1 cellular context compared by ENCODE assay signal in genomic region chr6:27752038-27752885, GRCh38.
TF ChIP-seq lines count a peak whose summit lies in the region.

No MANE protein-coding gene starts in this region.

TF ChIP-seq in HepG2, 621 proteins besides CTCF, POLR2A, EP300 and RAD21 (continued from another document and continues in another):
- peak; percentile 56; the same call in 1 of the 2 replicates for TF ChIP-seq RCOR2 (CRISPR knock-in tag; IDR thresholded peaks at IDR 0.05)
- no peak for TF ChIP-seq ZNF547 (CRISPR knock-in tag; IDR thresholded peaks at IDR 0.05)
- no peak for TF ChIP-seq ZNF530 (CRISPR knock-in tag; IDR thresholded peaks at IDR 0.05; ENCODE audit: low read depth)
- TF ChIP-seq ZNF556 (CRISPR knock-in tag; IDR thresholded peaks at IDR 0.05; ENCODE audit: borderline replicate concordance): no peak
- no peak for TF ChIP-seq CENPX (CRISPR knock-in tag; IDR thresholded peaks at IDR 0.05)
- TF ChIP-seq PAXIP1 (CRISPR knock-in tag; conservative IDR thresholded peaks at IDR 0.05): 0 out of 2 replicates have a peak, but pooled peaks have one; percentile 8
- TF ChIP-seq MTA3 (CRISPR knock-in tag; IDR thresholded peaks at IDR 0.05): no peak
- TF ChIP-seq ZNF710 (CRISPR knock-in tag; IDR thresholded peaks at IDR 0.05; ENCODE audit: borderline replicate concordance): no peak
- TF ChIP-seq CHD4 (IDR thresholded peaks at IDR 0.05; ENCODE audit: borderline replicate concordance, low read length): peak; percentile 87
- no peak for TF ChIP-seq ESRRA (CRISPR knock-in tag; IDR thresholded peaks at IDR 0.05; ENCODE audit: low read depth)
- no peak; the same call in 1 of the 2 replicates for TF ChIP-seq IRF2 (CRISPR knock-in tag; IDR thresholded peaks at IDR 0.05)
- no peak for TF ChIP-seq ZNF766 (CRISPR knock-in tag; IDR thresholded peaks at IDR 0.05; ENCODE audit: borderline replicate concordance)
- TF ChIP-seq, protein P1, sequence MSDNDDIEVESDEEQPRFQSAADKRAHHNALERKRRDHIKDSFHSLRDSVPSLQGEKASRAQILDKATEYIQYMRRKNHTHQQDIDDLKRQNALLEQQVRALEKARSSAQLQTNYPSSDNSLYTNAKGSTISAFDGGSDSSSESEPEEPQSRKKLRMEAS (IDR thresholded peaks at IDR 0.05): no peak; the same call in 1 of the 2 replicates
- peak; percentile 25; the same call in 1 of the 2 replicates for TF ChIP-seq ZNF350 (CRISPR knock-in tag; IDR thresholded peaks at IDR 0.05; ENCODE audit: borderline replicate concordance, low read depth)
- no peak for TF ChIP-seq FOSL1 (CRISPR knock-in tag; IDR thresholded peaks at IDR 0.05; ENCODE audit: borderline replicate concordance)
- no peak for TF ChIP-seq ISL2 (CRISPR knock-in tag; IDR thresholded peaks at IDR 0.05)
- TF ChIP-seq STAG1 (CRISPR knock-in tag; IDR thresholded peaks at IDR 0.05): peak; percentile 85
- TF ChIP-seq JARID2 (CRISPR knock-in tag; IDR thresholded peaks at IDR 0.05; ENCODE audit: insufficient replicate concordance): no peak
- TF ChIP-seq ZNF256 (CRISPR knock-in tag; conservative IDR thresholded peaks at IDR 0.05): no peak
- no peak for TF ChIP-seq FOXA1 (IDR thresholded peaks at IDR 0.05)
- TF ChIP-seq FOXA1 (CRISPR knock-in tag; IDR thresholded peaks at IDR 0.05): peak; percentile 41; the same call in 1 of the 2 replicates
- TF ChIP-seq E2F1 (CRISPR knock-in tag; IDR thresholded peaks at IDR 0.05): no peak
- TF ChIP-seq SOX6 (IDR thresholded peaks at IDR 0.05): no peak
- peak; percentile 45; the same call in 1 of the 2 replicates for TF ChIP-seq SOX6 (CRISPR knock-in tag; IDR thresholded peaks at IDR 0.05)
- TF ChIP-seq ZSCAN29 (CRISPR knock-in tag; conservative IDR thresholded peaks at IDR 0.05): no peak; the same call in none of the 2 replicates
- peak; percentile 94 for TF ChIP-seq ADNP (CRISPR knock-in tag; IDR thresholded peaks at IDR 0.05)
- no peak for TF ChIP-seq TCF12 (IDR thresholded peaks at IDR 0.05)
- TF ChIP-seq TCF12 (CRISPR knock-in tag; IDR thresholded peaks at IDR 0.05): no peak
- peak; percentile 81; the same call in 1 of the 2 replicates for TF ChIP-seq ZKSCAN8 (CRISPR knock-in tag; IDR thresholded peaks at IDR 0.05; ENCODE audit: borderline replicate concordance)
- no peak for TF ChIP-seq ZNF496 (CRISPR knock-in tag; IDR thresholded peaks at IDR 0.05; ENCODE audit: insufficient replicate concordance)
- TF ChIP-seq ZFX (CRISPR knock-in tag; IDR thresholded peaks at IDR 0.05; ENCODE audit: low read depth): peak; percentile 46; the same call in 1 of the 2 replicates
- TF ChIP-seq ATF7 (IDR thresholded peaks at IDR 0.05): no peak
- no peak for TF ChIP-seq ATF7 (CRISPR knock-in tag; IDR thresholded peaks at IDR 0.05)
- TF ChIP-seq MYPOP (CRISPR knock-in tag; IDR thresholded peaks at IDR 0.05): 0 out of 2 replicates have a peak, but pooled peaks have one; percentile 12
- TF ChIP-seq ZNF850 (CRISPR knock-in tag; conservative IDR thresholded peaks at IDR 0.05): no peak
- TF ChIP-seq FOXO1 (CRISPR knock-in tag; IDR thresholded peaks at IDR 0.05): peak; percentile 24; the same call in 1 of the 2 replicates
- peak; percentile 27; the same call in 1 of the 2 replicates for TF ChIP-seq MED1 (CRISPR knock-in tag; IDR thresholded peaks at IDR 0.05)
- no peak for TF ChIP-seq IKZF1 (IDR thresholded peaks at IDR 0.05)
- TF ChIP-seq ZNF124 (CRISPR knock-in tag; IDR thresholded peaks at IDR 0.05): no peak
- TF ChIP-seq SMAD3 (CRISPR knock-in tag; IDR thresholded peaks at IDR 0.05): peak; percentile 24; the same call in 1 of the 2 replicates
- TF ChIP-seq SOX13 (IDR thresholded peaks at IDR 0.05): no peak
- 0 out of 4 replicates have a peak, but pooled peaks of 1 of the 2 experiments have one; percentile 36 for TF ChIP-seq SOX13 (CRISPR knock-in tag; conservative IDR thresholded peaks at IDR 0.05 in 1 of 2, IDR thresholded peaks at IDR 0.05 in 1 of 2)
- TF ChIP-seq MZF1 (CRISPR knock-in tag; IDR thresholded peaks at IDR 0.05; ENCODE audit: borderline replicate concordance): no peak
- TF ChIP-seq ZMYM4 (CRISPR knock-in tag; IDR thresholded peaks at IDR 0.05): peak; percentile 42
- no peak for TF ChIP-seq ZNF788 (CRISPR knock-in tag; IDR thresholded peaks at IDR 0.05; ENCODE audit: borderline replicate concordance)
- TF ChIP-seq THYN1 (CRISPR knock-in tag; IDR thresholded peaks at IDR 0.05; ENCODE audit: borderline replicate concordance, low read depth): no peak
- peak; percentile 16; the same call in 1 of the 2 replicates for TF ChIP-seq THRA (CRISPR knock-in tag; IDR thresholded peaks at IDR 0.05; ENCODE audit: borderline replicate concordance)
- TF ChIP-seq ZC3H4 (CRISPR knock-in tag; IDR thresholded peaks at IDR 0.05; ENCODE audit: borderline replicate concordance): no peak
- no peak for TF ChIP-seq REST (IDR thresholded peaks at IDR 0.05; ENCODE audit: borderline replicate concordance in 1 of 2, low read depth in 1 of 2, low read length in 2 of 2)
- 0 out of 2 replicates have a peak, but pooled peaks have one; percentile 17 for TF ChIP-seq HOXD1 (CRISPR knock-in tag; IDR thresholded peaks at IDR 0.05)
- no peak for TF ChIP-seq ZNF619 (CRISPR knock-in tag; IDR thresholded peaks at IDR 0.05)
- TF ChIP-seq PHF5A (CRISPR knock-in tag; IDR thresholded peaks at IDR 0.05; ENCODE audit: low read depth, unreplicated experiment): no peak
- TF ChIP-seq SP2 (CRISPR knock-in tag; IDR thresholded peaks at IDR 0.05): no peak
- peak; percentile 52; the same call in 1 of the 2 replicates for TF ChIP-seq ZNF563 (CRISPR knock-in tag; IDR thresholded peaks at IDR 0.05)
- peak; percentile 62; the same call in 1 of the 2 replicates for TF ChIP-seq KLF11 (CRISPR knock-in tag; IDR thresholded peaks at IDR 0.05)
- no peak for TF ChIP-seq MTA1 (CRISPR knock-in tag; IDR thresholded peaks at IDR 0.05; ENCODE audit: borderline replicate concordance)
- TF ChIP-seq TOPORS (CRISPR knock-in tag; IDR thresholded peaks at IDR 0.05): no peak; the same call in 1 of the 2 replicates
- TF ChIP-seq ZNF562 (CRISPR knock-in tag; IDR thresholded peaks at IDR 0.05; ENCODE audit: borderline replicate concordance): no peak
